Comparison of ENCODE assay signal across 16 cellular contexts in the genomic region with DNA sequence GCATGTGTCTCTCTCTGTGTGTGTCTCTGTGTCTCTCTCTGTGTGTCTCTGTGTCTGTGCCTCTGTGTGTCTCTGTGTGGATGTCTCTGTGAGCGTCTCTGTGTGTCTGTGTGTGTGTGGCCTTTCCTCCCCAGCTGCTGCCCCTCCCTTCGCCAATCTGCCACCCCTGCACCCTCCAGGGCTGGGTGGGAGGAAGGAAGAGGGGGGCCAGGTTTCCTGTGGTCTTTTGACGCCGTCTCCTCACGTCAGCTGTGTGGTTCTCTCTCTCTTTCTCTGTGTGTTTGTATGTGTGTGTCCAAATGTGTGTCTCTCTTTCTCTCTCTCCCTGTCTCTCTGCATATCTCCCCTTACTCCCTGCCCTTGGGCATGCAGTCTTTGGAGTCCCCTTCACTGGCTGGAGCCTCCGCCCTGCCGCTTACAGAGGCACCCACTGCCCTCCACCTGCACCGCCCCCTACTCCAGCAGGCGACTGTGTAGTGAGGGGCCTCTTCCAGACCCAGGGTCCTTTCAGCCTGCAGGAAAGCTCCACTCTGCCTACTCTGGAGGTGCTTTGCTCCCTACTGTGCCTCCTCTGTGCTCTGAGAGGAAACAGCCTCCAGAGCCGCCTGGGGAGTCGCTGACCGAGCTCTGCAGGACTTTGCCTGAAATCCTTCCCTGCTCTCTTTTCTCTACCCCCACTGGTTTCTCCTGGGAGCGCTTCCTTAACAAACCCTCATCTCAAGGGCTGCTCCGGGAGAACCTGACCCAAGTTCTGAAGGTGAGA. TPM values are rescaled to one million over a fixed set of nuclear protein-coding genes. Genes with fewer than 3 reads are reported as not detected.
DNase-seq lines count a peak whose midpoint lies in the region; ATAC-seq, FAIRE-seq and TF ChIP-seq lines count a peak whose summit lies in the region.
"Had no signal": no experiment of that assay in that cellular context is flagged by ENCODE, and none has a peak within 500 bp of the region (broad histone marks: within the 10 kb centered on the region; RNA-seq: fewer than 3 reads in every experiment).

No MANE protein-coding gene starts in this region.

- no peak for TF ChIP-seq POLR2A in GM12891 (IDR thresholded peaks at IDR 0.05; ENCODE audit: low read depth, low read length)
- TF ChIP-seq POLR2A in body of pancreas (IDR thresholded peaks at IDR 0.05), result no peak

- H3K4me1 Mint-ChIP-seq in effector memory CD8-positive, alpha-beta T cell (ENCODE audit: low read depth in 2 of 2), result peaks cover 0 to 5% of the 10 kb centered on the region in 2 donors
- H3K4me1 Mint-ChIP-seq: brain had no signal

- H3K4me1 ChIP-seq in body of pancreas, result no peaks in the 10 kb centered on the region

- no peaks in the 10 kb centered on the region for H3K27me3 Mint-ChIP-seq in effector memory CD8-positive, alpha-beta T cell
- H3K27me3 Mint-ChIP-seq: brain had no signal

- no peak overlapping the region for H3K4me3 ChIP-seq in body of pancreas
- H3K4me3 ChIP-seq: GM23248 had no signal

- H3K9me3 ChIP-seq in body of pancreas, result no peaks in the 10 kb centered on the region

- peak; percentile 65 for DNase-seq in activated CD8-positive, alpha-beta memory T cell treated with anti-CD3 and anti-CD28 coated beads for 24 hours
- DNase-seq in activated CD8-positive, alpha-beta memory T cell treated with anti-CD3 and anti-CD28 coated beads, Interleukin-2, amount 50 U/mL, for 48 hours, result no peak
- DNase-seq in SK-N-DZ (ENCODE audit: low spot score), result peak; percentile 16
- peak; percentile 45 to 59 (median 46) for DNase-seq in effector memory CD8-positive, alpha-beta T cell
- DNase-seq in stimulated activated CD8-positive, alpha-beta memory T cell treated with anti-CD3 and anti-CD28 coated beads, Interleukin-4, amount 100 ng/mL, for 24 hours (ENCODE audit: low read depth), result peak; percentile 42
- no peak for DNase-seq in GM12891 (ENCODE audit: insufficient read length, low spot score)
- no peak for DNase-seq in body of pancreas
- DNase-seq: GM23248, MM.1S, NCI-H2171 treated with DMSO at 0.1 percent for 48 hours had no signal

- no peaks in the 10 kb centered on the region for H3K36me3 ChIP-seq in body of pancreas (replicated peaks in 1 of 2; ENCODE audit: insufficient read depth in 1 of 2, low read depth in 2 of 2)

- no peaks in the 10 kb centered on the region for H3K9me3 Mint-ChIP-seq in effector memory CD8-positive, alpha-beta T cell

- no peaks in the 10 kb centered on the region for H3K27me3 ChIP-seq in body of pancreas

- H3K4me3 Mint-ChIP-seq in effector memory CD8-positive, alpha-beta T cell, result no peak overlapping the region
- H3K4me3 Mint-ChIP-seq: brain had no signal

- H3K27ac Mint-ChIP-seq in effector memory CD8-positive, alpha-beta T cell, result no peak overlapping the region
- H3K27ac Mint-ChIP-seq: brain had no signal

- WGBS in body of pancreas, 2 donors, result 52 to 62% methylated on average over 11 to 14 of the region's 14 CpGs

- no peaks in the 10 kb centered on the region for H3K36me3 Mint-ChIP-seq in effector memory CD8-positive, alpha-beta T cell (ENCODE audit: insufficient read depth)
- H3K36me3 Mint-ChIP-seq: brain had no signal

- intact Hi-C loops in body of pancreas (cut with DNase I), result no loop called here

- peak; percentile 91 for ATAC-seq in effector memory CD8-positive, alpha-beta T cell (replicated peaks)
- ATAC-seq in HG03342 (IDR thresholded peaks at IDR 0.05; ENCODE audit: unreplicated experiment), result no peak
- no peak for ATAC-seq in body of pancreas

- H3K27ac ChIP-seq in body of pancreas, result no peak overlapping the region
- H3K27ac ChIP-seq: GM23248, HL-60 had no signal

- no peak for FAIRE-seq in GM12891 (lab: Jason Lieb, UNC)

- TF ChIP-seq CTCF in body of pancreas (IDR thresholded peaks at IDR 0.05), result no peak

TF ChIP-seq in GM12891, 5 proteins besides CTCF, POLR2A, EP300 and RAD21:
- no peak for TF ChIP-seq TAF1 (IDR thresholded peaks at IDR 0.05; ENCODE audit: low read depth, low read length)
- TF ChIP-seq PAX5 (IDR thresholded peaks at IDR 0.05; ENCODE audit: insufficient read depth, low read length, severe bottlenecking), result no peak
- TF ChIP-seq POU2F2 (IDR thresholded peaks at IDR 0.05; ENCODE audit: low read depth, low read length), result no peak

RNA-seq across cellular contexts. Expression of gene C10orf71, which starts 44.2 kb away (rescaled TPM):
- not detected in 2 replicates for polyA plus RNA-seq in SK-N-DZ (2014; cell fraction: cytosol; rRNA removed)
- polyA plus RNA-seq in SK-N-DZ (2014; cell fraction: nucleus; rRNA removed), result not detected in 2 replicates
- not detected for polyA plus RNA-seq in GM12891 (2012; ENCODE audit: low read depth, missing spikeins)
- under 1 TPM; 0.26 to 0.99 TPM for total RNA-seq in body of pancreas
- total RNA-seq: A673, GM23248, liver, omental fat pad had no signal
- polyA plus RNA-seq: GM23248 had no signal

Comparison
In these comparisons a context has a peak if more than half of its experiments do, and no peak if none do; other contexts are left out.
1. DNase-seq: peak in activated CD8-positive, alpha-beta memory T cell treated with anti-CD3 and anti-CD28 coated beads for 24 hours (single experiment), SK-N-DZ (single experiment), effector memory CD8-positive, alpha-beta T cell (3 of 3) and stimulated activated CD8-positive, alpha-beta memory T cell treated with anti-CD3 and anti-CD28 coated beads, Interleukin-4, amount 100 ng/mL, for 24 hours (single experiment); none in activated CD8-positive, alpha-beta memory T cell treated with anti-CD3 and anti-CD28 coated beads, Interleukin-2, amount 50 U/mL, for 48 hours (single experiment), GM12891 (single experiment) and body of pancreas (0 of 4).